ENCODE assay signal across 22 cellular contexts in the genomic region with DNA sequence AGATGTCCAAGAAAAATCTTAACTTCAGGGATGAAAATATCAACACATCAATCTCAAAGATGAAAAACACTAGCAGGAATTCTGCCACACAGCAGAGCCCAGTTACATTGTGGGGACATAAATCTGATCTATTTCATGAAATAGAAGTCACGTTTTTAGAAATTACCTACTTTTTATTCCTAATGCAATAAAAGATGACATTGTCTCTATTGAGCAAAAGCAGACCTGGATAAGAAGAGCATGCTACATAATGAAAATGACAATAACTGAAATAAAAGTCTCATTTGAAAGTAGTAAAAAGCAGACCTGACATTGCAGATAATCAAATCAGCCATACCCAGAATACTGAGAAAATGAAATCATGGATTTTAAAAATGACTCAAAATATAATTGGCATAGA.
DNase-seq lines count a peak whose midpoint lies in the region; ATAC-seq and TF ChIP-seq lines count a peak whose summit lies in the region.
"Had no signal": no experiment of that assay in that cellular context is flagged by ENCODE, and none has a peak within 500 bp of the region (broad histone marks: within the 10 kb centered on the region; RNA-seq: fewer than 3 reads in every experiment).

No MANE protein-coding gene starts in this region.

- no peaks in the 10 kb centered on the region for H3K79me2 ChIP-seq in SK-N-SH (ENCODE audit: insufficient read depth)

- no peaks in the 10 kb centered on the region for H4K20me1 ChIP-seq in SK-N-SH (ENCODE audit: insufficient read depth)
- H4K20me1 ChIP-seq: BLaER1 had no signal

- no peaks in the 10 kb centered on the region for H3F3A ChIP-seq in SK-N-SH (replicated peaks; ENCODE audit: insufficient read depth)

- no peak overlapping the region for H3K9ac ChIP-seq in SK-N-SH
- H3K9ac ChIP-seq: BLaER1 had no signal

- no peaks in the 10 kb centered on the region for H3K9me2 ChIP-seq in SK-N-SH

- POLR2A ChIA-PET in SK-N-SH (lab: Yijun Ruan, JAX): no interaction called here

- TF ChIP-seq CTCF in BE2C (IDR thresholded peaks at IDR 0.05; ENCODE audit: low read depth, low read length): no peak
- no peak for TF ChIP-seq CTCF in SK-N-SH (IDR thresholded peaks at IDR 0.05)
- no peak for TF ChIP-seq CTCF in sigmoid colon (IDR thresholded peaks at IDR 0.05)

- DNase-seq in BE2C (peak; percentile 24), SK-N-SH (peak; percentile 26), left kidney (ENCODE audit: low read depth, low spot score) (peak; percentile 13), sigmoid colon (no peak)
- DNase-seq: AML-193; C1 segment of cervical spinal cord; CD4-positive, alpha-beta memory T cell; CD4-positive, CD25-positive, alpha-beta regulatory T cell; CD8-positive, alpha-beta memory T cell; COR-L47; DMS 273 treated with DMSO at 0.1 percent for 48 hours; DMS153; DMS53; DMS79; DND-41; EL; GDM1 had no signal

- TF ChIP-seq EP300 in SK-N-SH (IDR thresholded peaks at IDR 0.05; ENCODE audit: borderline replicate concordance in 1 of 2, low read depth in 1 of 2, low read length in 1 of 2) (peak in 1 of 2 experiments; percentile 95; a peak in 2 of 4 replicates), sigmoid colon (IDR thresholded peaks at IDR 0.05) (no peak)

- H3K36me3 ChIP-seq in BE2C (no peaks in the 10 kb centered on the region), SK-N-SH (replicated peaks in 1 of 2; ENCODE audit: control insufficient read depth in 1 of 2, insufficient read depth in 2 of 2, low read length in 1 of 2) (no peaks in the 10 kb centered on the region), sigmoid colon (no peaks in the 10 kb centered on the region)
- H3K36me3 ChIP-seq: BLaER1 had no signal

- intact Hi-C loops in sigmoid colon (cut with DNase I): no loop called here

- no peak for ATAC-seq in HG02623 (IDR thresholded peaks at IDR 0.05; ENCODE audit: unreplicated experiment)
- ATAC-seq: A549, GM12878 had no signal

- CTCF ChIA-PET in SK-N-SH (lab: Yijun Ruan, JAX): no interaction called here

- no peak overlapping the region for H3K4me3 ChIP-seq in BE2C (ENCODE audit: low read depth, low read length)
- H3K4me3 ChIP-seq in SK-N-SH (ENCODE audit: low read depth in 2 of 2, low read length in 1 of 2): no peak overlapping the region
- H3K4me3 ChIP-seq in sigmoid colon: no peak overlapping the region
- H3K4me3 ChIP-seq: A549, BLaER1, GM12878 had no signal

- H3K27ac ChIP-seq in SK-N-SH (ENCODE audit: low read depth in 2 of 2, low read length in 1 of 2) (peak overlapping the region in 1 of 2 experiments; percentile 85; a peak in 1 of 4 replicates), sigmoid colon (no peak overlapping the region)
- H3K27ac ChIP-seq: 22Rv1, A549, BLaER1 had no signal

- TF ChIP-seq RAD21 in SK-N-SH (IDR thresholded peaks at IDR 0.05; ENCODE audit: low read length): no peak

- 3% methylated on average over 1 of the region's 1 CpG for WGBS in SK-N-SH (ENCODE audit: low lambda C conversion rate)
- 36 to 62% methylated on average over 1 of the region's 1 CpG for WGBS in sigmoid colon, 2 donors

- TF ChIP-seq POLR2A in sigmoid colon (IDR thresholded peaks at IDR 0.05): no peak

- H3K4me1 ChIP-seq in BE2C (peaks cover 47% of the 10 kb centered on the region), SK-N-SH (ENCODE audit: control insufficient read depth in 1 of 2, insufficient read depth in 2 of 2, low read depth in 1 of 2, low read length in 1 of 2) (peaks cover 0 to 8% of the 10 kb centered on the region in 2 experiments; a peak in 2 of 4 replicates), sigmoid colon (peaks cover 0 to 2% (median under 1%) of the 10 kb centered on the region in 4 donors)
- H3K4me1 ChIP-seq: A549 had no signal

- H3K9me3 ChIP-seq in BE2C (no peaks in the 10 kb centered on the region), SK-N-SH (no peaks in the 10 kb centered on the region), sigmoid colon (peaks cover 0 to 2% (median 0%) of the 10 kb centered on the region in 4 donors)
- H3K9me3 ChIP-seq: A549, BLaER1 had no signal

- H3K27me3 ChIP-seq in BE2C (no peaks in the 10 kb centered on the region), SK-N-SH (ENCODE audit: insufficient read depth) (no peaks in the 10 kb centered on the region), sigmoid colon (no peaks in the 10 kb centered on the region)
- H3K27me3 ChIP-seq: BLaER1 had no signal

- no peak overlapping the region for H3K4me2 ChIP-seq in SK-N-SH
- H3K4me2 ChIP-seq: A549, BLaER1 had no signal

- H2AFZ ChIP-seq in SK-N-SH (ENCODE audit: low read depth): no peak overlapping the region

TF ChIP-seq in SK-N-SH, 30 proteins besides CTCF, POLR2A, EP300 and RAD21:
- TF ChIP-seq RCOR1 (IDR thresholded peaks at IDR 0.05; ENCODE audit: low read length) (peak; percentile 78; the same call in 1 of the 2 replicates), RXRA (IDR thresholded peaks at IDR 0.05; ENCODE audit: borderline replicate concordance, low read depth) (no peak), TCF12 (IDR thresholded peaks at IDR 0.05) (peak; percentile 50), GATA2 (CRISPR knock-in tag; IDR thresholded peaks at IDR 0.05) (peak; percentile 85), CHD2 (IDR thresholded peaks at IDR 0.05; ENCODE audit: low read length, partially characterized antibody) (peak; percentile 7), TEAD4 (IDR thresholded peaks at IDR 0.05; ENCODE audit: borderline replicate concordance, insufficient read depth) (no peak), FOXJ3 (CRISPR knock-in tag; IDR thresholded peaks at IDR 0.05) (peak; percentile 67)
- TF ChIP-seq, protein P1, sequence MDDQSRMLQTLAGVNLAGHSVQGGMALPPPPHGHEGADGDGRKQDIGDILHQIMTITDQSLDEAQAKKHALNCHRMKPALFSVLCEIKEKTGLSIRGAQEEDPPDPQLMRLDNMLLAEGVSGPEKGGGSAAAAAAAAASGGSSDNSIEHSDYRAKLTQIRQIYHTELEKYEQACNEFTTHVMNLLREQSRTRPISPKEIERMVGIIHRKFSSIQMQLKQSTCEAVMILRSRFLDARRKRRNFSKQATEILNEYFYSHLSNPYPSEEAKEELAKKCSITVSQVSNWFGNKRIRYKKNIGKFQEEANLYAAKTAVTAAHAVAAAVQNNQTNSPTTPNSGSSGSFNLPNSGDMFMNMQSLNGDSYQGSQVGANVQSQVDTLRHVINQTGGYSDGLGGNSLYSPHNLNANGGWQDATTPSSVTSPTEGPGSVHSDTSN (IDR thresholded peaks at IDR 0.05): 0 out of 2 replicates have a peak, but pooled peaks have one; percentile 11
